22 cellular contexts compared by ENCODE assay signal in genomic region chr3:177760803-177761202, GRCh38.
"Had no signal": no experiment of that assay in that cellular context is flagged by ENCODE, and none has a peak within 500 bp of the region (broad histone marks: within the 10 kb centered on the region; RNA-seq: fewer than 3 reads in every experiment).

No MANE protein-coding gene starts in this region.

- H3K4me3 Mint-ChIP-seq: activated naive CD8-positive, alpha-beta T cell; activated T-helper 1 cell treated with anti-CD3 and anti-CD28 coated beads, Interleukin-12 subunit alpha, Interleukin-12 subunit beta, Interleukin-2, Interleukin-4 antibody, amounts not matched to agents 30 ng/mL and 10 ng/mL and 1 ng/mL, durations not matched to agents 14 hours and 24 hours and 36 hours; dendritic cell treated with granulocyte-macrophage colony-stimulating factor and Interleukin-4, amounts not matched to agents 40 ng/mL and 50 ng/mL, for 4 days; mesothelial cell of epicardium; natural killer cell treated with Interleukin-12 subunit alpha and Interleukin-12 subunit beta and Interleukin-15 and Interleukin-18, amount 100 ng/mL, for 72 hours; stimulated activated naive B cell treated with anti-CD40 and anti-IgM and Interleukin-4, amounts not matched to agents 10 μg/mL and 1 μg/mL and 100 μg/mL, for 72 hours; T-helper 2 cell treated with Interferon-gamma antibody and Interleukin-4, amounts not matched to agents 5 μg/mL and 100 μg/mL, for 36 hours had no signal

- H3K27ac ChIP-seq: breast epithelium, left lung, spleen, thoracic aorta, upper lobe of right lung had no signal

- H3K27me3 ChIP-seq: breast epithelium, esophagus muscularis mucosa, left lung, spleen, upper lobe of right lung had no signal

- H3K9me3 Mint-ChIP-seq: natural killer cell treated with Interleukin-12 subunit alpha and Interleukin-12 subunit beta and Interleukin-15 and Interleukin-18, amount 100 ng/mL, for 72 hours had no signal

- H3K4me3 ChIP-seq: breast epithelium, esophagus muscularis mucosa, left lung, spleen, thoracic aorta, upper lobe of right lung had no signal

- H3K9me3 ChIP-seq: breast epithelium, esophagus muscularis mucosa, left lung, thoracic aorta, upper lobe of right lung had no signal

- H3K27me3 Mint-ChIP-seq: activated naive CD8-positive, alpha-beta T cell; dendritic cell treated with granulocyte-macrophage colony-stimulating factor and Interleukin-4, amounts not matched to agents 40 ng/mL and 50 ng/mL, for 4 days; natural killer cell treated with Interleukin-12 subunit alpha and Interleukin-12 subunit beta and Interleukin-15 and Interleukin-18, amount 100 ng/mL, for 72 hours had no signal

- H3K4me1 ChIP-seq: breast epithelium, left lung, spleen, upper lobe of right lung had no signal

- H3K27ac Mint-ChIP-seq: activated naive CD8-positive, alpha-beta T cell; activated T-helper 1 cell treated with anti-CD3 and anti-CD28 coated beads, Interleukin-12 subunit alpha, Interleukin-12 subunit beta, Interleukin-2, Interleukin-4 antibody, amounts not matched to agents 30 ng/mL and 10 ng/mL and 1 ng/mL, durations not matched to agents 14 hours and 24 hours and 36 hours; dendritic cell treated with granulocyte-macrophage colony-stimulating factor and Interleukin-4, amounts not matched to agents 40 ng/mL and 50 ng/mL, for 4 days; mesothelial cell of epicardium; stimulated activated naive B cell treated with anti-CD40 and anti-IgM and Interleukin-4, amounts not matched to agents 10 μg/mL and 1 μg/mL and 100 μg/mL, for 72 hours; T-helper 2 cell treated with Interferon-gamma antibody and Interleukin-4, amounts not matched to agents 5 μg/mL and 100 μg/mL, for 36 hours had no signal

- H3K36me3 ChIP-seq: breast epithelium, esophagus muscularis mucosa, left lung, spleen, thoracic aorta, upper lobe of right lung had no signal

- DNase-seq: activated CD4-positive, alpha-beta T cell treated with anti-CD3 and anti-CD28 coated beads, Interleukin-2, amount 50 U/mL, for 4 hours; amygdala; cerebellar nuclear complex; effector CD8-positive, alpha-beta T cell; foreskin melanocyte; head of caudate nucleus; left lung; posterior cingulate gyrus; retina; spleen; stimulated activated CD4-positive, alpha-beta T cell treated with anti-CD3 and anti-CD28 coated beads, Interleukin-4, amount 100 ng/mL, for 4 hours; stimulated activated naive B cell treated with anti-CD40 and anti-IgM and Interleukin-4, amounts not matched to agents 10 μg/mL and 1 μg/mL and 100 μg/mL, for 72 hours; upper lobe of right lung had no signal
